ENCODE assay signal across 15 cellular contexts in the genomic region with DNA sequence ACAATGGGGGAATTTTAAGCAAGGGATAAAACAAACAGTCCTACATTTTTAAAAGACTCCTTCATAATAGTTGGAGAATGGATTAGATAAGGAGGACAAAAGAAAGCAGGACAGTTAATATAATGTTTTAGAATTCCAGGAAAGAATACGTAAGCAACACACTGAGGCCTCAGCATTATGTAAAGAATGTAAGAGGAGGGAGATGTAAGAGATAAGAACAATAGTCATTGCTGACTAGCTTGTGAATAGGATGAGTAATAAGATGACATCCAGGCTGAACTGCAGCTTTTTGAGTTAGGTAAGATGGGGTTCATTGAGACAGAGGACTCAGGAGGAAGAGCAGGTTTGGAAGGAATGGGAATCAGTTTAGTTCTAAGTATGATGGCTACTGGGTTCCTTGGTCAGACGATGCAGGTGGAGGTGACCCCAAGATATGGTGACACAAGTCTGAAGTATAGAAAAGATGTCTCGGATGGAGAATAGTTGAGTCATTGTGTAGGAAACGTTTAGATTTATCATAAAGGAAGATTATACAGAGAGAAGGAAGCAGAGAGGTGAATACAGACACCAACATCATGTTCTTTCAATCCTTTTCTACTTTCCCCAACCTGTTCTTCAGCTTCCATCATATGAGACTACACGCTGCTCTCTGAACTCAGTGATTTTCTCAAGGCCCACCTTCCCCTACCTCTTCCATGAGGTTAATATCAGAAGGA.
DNase-seq lines count a peak whose midpoint lies in the region; FAIRE-seq and TF ChIP-seq lines count a peak whose summit lies in the region.
"Had no signal": no experiment of that assay in that cellular context is flagged by ENCODE, and none has a peak within 500 bp of the region (broad histone marks: within the 10 kb centered on the region; RNA-seq: fewer than 3 reads in every experiment).

No MANE protein-coding gene starts in this region.

- CTCF ChIA-PET in MCF 10A (lab: Yijun Ruan, JAX) = interaction anchor here (0.6 to 0.7 kb wide), 2 partner anchors 10 to 512 kb away, joined by 3 read pairs; no protein-coding TSS in a partner anchor

- no peaks in the 10 kb centered on the region for H3K36me3 ChIP-seq in breast epithelium

- peak; percentile 63 for DNase-seq in MCF 10A (ENCODE audit: unreplicated experiment)
- DNase-seq in breast epithelium (ENCODE audit: low spot score in 2 of 2) = no peak
- DNase-seq in fibroblast of villous mesenchyme (ENCODE audit: low read depth) = peak; percentile 80
- peak; percentile 25 for DNase-seq in urothelium cell line (ENCODE audit: low spot score)
- DNase-seq in SIG-M5 treated with dmso at 0.1 percent for 504 hours (lab: John Stamatoyannopoulos, UW; ENCODE audit: unreplicated experiment) = no peak
- DNase-seq in NCI-H524 treated with DMSO at 0.1 percent for 48 hours (lab: John Stamatoyannopoulos, UW) = no peak
- no peak for DNase-seq in NCI-H2107 treated with DMSO at 0.1 percent for 48 hours (lab: John Stamatoyannopoulos, UW; ENCODE audit: unreplicated experiment)
- DNase-seq: 8988T; activated CD4-positive, alpha-beta T cell treated with anti-CD3 and anti-CD28 coated beads for 4 hours; NCI-H1694 treated with DMSO at 0.1 percent for 48 hours; T-helper 1 cell had no signal

- H3K27me3 Mint-ChIP-seq in MCF 10A (ENCODE audit: insufficient read depth, unreplicated experiment) = no peaks in the 10 kb centered on the region

- POLR2A ChIA-PET in MCF 10A (lab: Yijun Ruan, JAX) = interaction anchor here (0.7 to 1.9 kb wide), 5 partner anchors 10 to 1020 kb away, joined by 3 to 8 read pairs (median 4); no protein-coding TSS in a partner anchor

- H3K4me3 ChIP-seq in breast epithelium (no peak overlapping the region), fibroblast of villous mesenchyme (ENCODE audit: low read depth, low read length) (no peak overlapping the region)
- H3K4me3 ChIP-seq: esophagus muscularis mucosa had no signal

- H3K4me1 ChIP-seq in breast epithelium = no peaks in the 10 kb centered on the region

- no peak overlapping the region for H3K4me3 Mint-ChIP-seq in MCF 10A (ENCODE audit: unreplicated experiment)
- H3K4me3 Mint-ChIP-seq: neural crest cell had no signal

- peaks cover 31% of the 10 kb centered on the region for H3K36me3 Mint-ChIP-seq in MCF 10A (ENCODE audit: insufficient read depth, unreplicated experiment)

- no peak overlapping the region for H3K27ac ChIP-seq in breast epithelium
- H3K27ac ChIP-seq: esophagus muscularis mucosa had no signal

- H3K27me3 ChIP-seq in breast epithelium = no peaks in the 10 kb centered on the region
- H3K27me3 ChIP-seq: esophagus muscularis mucosa had no signal

- no peaks in the 10 kb centered on the region for H3K4me1 Mint-ChIP-seq in MCF 10A (ENCODE audit: insufficient read depth, unreplicated experiment)

- intact Hi-C loops in MCF 10A (cut with micrococcal nuclease) = no loop called here
- intact Hi-C loops in breast epithelium (cut with DNase I; ENCODE audit: low total_unique reads) = no loop called here

- no peak for TF ChIP-seq CTCF in MCF 10A (IDR thresholded peaks at IDR 0.05; ENCODE audit: unreplicated experiment)
- TF ChIP-seq CTCF in breast epithelium (IDR thresholded peaks at IDR 0.05) = no peak
- no peak for TF ChIP-seq CTCF in fibroblast of villous mesenchyme (IDR thresholded peaks at IDR 0.05; ENCODE audit: insufficient read depth, low read depth, low read length)

- FAIRE-seq in TTC549 (lab: Jason Lieb, UNC) (peak; percentile 73), urothelium cell line (lab: Jason Lieb, UNC) (no peak)

- H3K9me3 Mint-ChIP-seq in MCF 10A (ENCODE audit: unreplicated experiment) = peaks cover 5% of the 10 kb centered on the region
- H3K9me3 Mint-ChIP-seq: activated T-helper 2 cell treated with anti-CD3 and anti-CD28 coated beads, Interferon-gamma antibody, Interleukin-2, Interleukin-4, amounts not matched to agents 10 μg/mL and 5 μg/mL and 100 μg/mL, durations not matched to agents 14 hours and 24 hours and 36 hours; neural crest cell had no signal

- H3K9me3 ChIP-seq in breast epithelium = no peaks in the 10 kb centered on the region
- H3K9me3 ChIP-seq: esophagus muscularis mucosa had no signal

- no TSS peak for BruUV-seq in MCF 10A (replicated peaks; lab: Mats Ljungman, UMichigan)

- no peak for TF ChIP-seq POLR2A in breast epithelium (IDR thresholded peaks at IDR 0.05)

- no peak overlapping the region for H3K27ac Mint-ChIP-seq in MCF 10A (ENCODE audit: low read depth, unreplicated experiment)
- H3K27ac Mint-ChIP-seq: activated T-helper 2 cell treated with anti-CD3 and anti-CD28 coated beads, Interferon-gamma antibody, Interleukin-2, Interleukin-4, amounts not matched to agents 10 μg/mL and 5 μg/mL and 100 μg/mL, durations not matched to agents 14 hours and 24 hours and 36 hours had no signal

Comparison
In these comparisons a context has a peak if more than half of its experiments do, and no peak if none do; other contexts are left out.
1. DNase-seq: peak in MCF 10A (single experiment), fibroblast of villous mesenchyme (single experiment) and urothelium cell line (single experiment); none in breast epithelium (0 of 2), SIG-M5 treated with dmso at 0.1 percent for 504 hours (single experiment), NCI-H524 treated with DMSO at 0.1 percent for 48 hours (single experiment) and NCI-H2107 treated with DMSO at 0.1 percent for 48 hours (single experiment).